16 cellular contexts compared by ENCODE assay signal in the genomic region with DNA sequence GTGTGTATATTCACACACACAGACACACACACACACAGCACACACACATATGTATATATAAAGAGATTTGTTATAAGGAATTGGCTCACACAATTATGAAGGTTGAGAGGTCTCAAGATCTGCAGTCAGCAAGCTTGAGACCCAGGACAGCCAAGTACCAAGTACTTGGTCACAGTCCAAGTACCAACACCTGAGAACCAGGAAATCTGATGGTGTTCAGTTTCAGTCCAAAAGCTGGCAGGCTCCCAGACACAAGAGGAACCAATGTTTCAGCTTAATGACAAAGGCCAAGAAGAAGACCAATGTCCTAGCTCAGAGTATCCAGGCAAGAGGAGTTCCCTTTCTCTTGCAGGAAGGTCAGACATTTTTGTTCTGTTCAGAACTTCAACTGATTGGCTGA.
DNase-seq lines count a peak whose midpoint lies in the region; ATAC-seq and TF ChIP-seq lines count a peak whose summit lies in the region.
"Had no signal": no experiment of that assay in that cellular context is flagged by ENCODE, and none has a peak within 500 bp of the region (broad histone marks: within the 10 kb centered on the region; RNA-seq: fewer than 3 reads in every experiment).

No MANE protein-coding gene starts in this region.

- H3K9me3 ChIP-seq in left lung (peaks cover 0 to 2% of the 10 kb centered on the region in 2 donors), thyroid gland (no peaks in the 10 kb centered on the region)
- H3K9me3 ChIP-seq: MG63, SJCRH30 had no signal

- no peaks in the 10 kb centered on the region for H3K27me3 ChIP-seq in left lung
- no peaks in the 10 kb centered on the region for H3K27me3 ChIP-seq in thyroid gland
- H3K27me3 ChIP-seq: MG63, SJCRH30 had no signal

- DNase-seq in DMS 273 (lab: John Stamatoyannopoulos, UW; ENCODE audit: unreplicated experiment) (peak; percentile 21), DMS 273 treated with DMSO at 0.1 percent for 48 hours (lab: John Stamatoyannopoulos, UW) (no peak), NCI-H2029 (lab: John Stamatoyannopoulos, UW) (peak; percentile 91), left lung (peak in 1 of 2 donors; percentile 34), thyroid gland (peak; percentile 88 to 91), SW 1271 (lab: John Stamatoyannopoulos, UW) (no peak), NCI-H774 (lab: John Stamatoyannopoulos, UW) (no peak)
- no peak for DNase-seq in stimulated activated CD4-positive, alpha-beta T cell treated with anti-CD3 and anti-CD28 coated beads, Interleukin-12 subunit alpha, Interleukin-12 subunit beta, amount 100 ng/mL, for 4 hours
- DNase-seq: CD4-positive, CD25-positive, alpha-beta regulatory T cell; EL; MG63; NCI-H1092; NCI-H1694 treated with DMSO at 0.1 percent for 48 hours; SJCRH30 had no signal

- H3K4me3 ChIP-seq in left lung = no peak overlapping the region
- H3K4me3 ChIP-seq in thyroid gland (replicated peaks in 1 of 3) = no peak overlapping the region
- H3K4me3 ChIP-seq: MG63, SJCRH30 had no signal

- H3K27ac ChIP-seq in left lung (no peak overlapping the region), thyroid gland (no peak overlapping the region)
- H3K27ac ChIP-seq: 22Rv1, SJCRH30 had no signal

- peak; percentile 65 for ATAC-seq in left lung
- ATAC-seq: HepG2 had no signal

- no peak for TF ChIP-seq POLR2A in thyroid gland (IDR thresholded peaks at IDR 0.05)

- TF ChIP-seq CTCF in left lung (IDR thresholded peaks at IDR 0.05) (no peak), thyroid gland (IDR thresholded peaks at IDR 0.05) (no peak)

- intact Hi-C loops in left lung (cut with DNase I) = no loop called here
- intact Hi-C loops in thyroid gland (cut with DNase I) = no loop called here

- no peaks in the 10 kb centered on the region for H3K4me1 ChIP-seq in left lung
- H3K4me1 ChIP-seq in thyroid gland = peaks cover 0 to 5% of the 10 kb centered on the region in 2 donors
- H3K4me1 ChIP-seq: SJCRH30 had no signal

- H3K36me3 ChIP-seq in left lung (no peaks in the 10 kb centered on the region), thyroid gland (no peaks in the 10 kb centered on the region)
- H3K36me3 ChIP-seq: MG63, SJCRH30 had no signal

Comparison
In these comparisons a context has a peak if more than half of its experiments do, and no peak if none do; other contexts are left out.
1. DNase-seq: peak in DMS 273 (single experiment), NCI-H2029 (single experiment) and thyroid gland (2 of 2); none in DMS 273 treated with DMSO at 0.1 percent for 48 hours (single experiment), SW 1271 (0 of 2), NCI-H774 (single experiment) and stimulated activated CD4-positive, alpha-beta T cell treated with anti-CD3 and anti-CD28 coated beads, Interleukin-12 subunit alpha, Interleukin-12 subunit beta, amount 100 ng/mL, for 4 hours (single experiment).